Comparison of ENCODE assay signal across 23 cellular contexts in the genomic region with DNA sequence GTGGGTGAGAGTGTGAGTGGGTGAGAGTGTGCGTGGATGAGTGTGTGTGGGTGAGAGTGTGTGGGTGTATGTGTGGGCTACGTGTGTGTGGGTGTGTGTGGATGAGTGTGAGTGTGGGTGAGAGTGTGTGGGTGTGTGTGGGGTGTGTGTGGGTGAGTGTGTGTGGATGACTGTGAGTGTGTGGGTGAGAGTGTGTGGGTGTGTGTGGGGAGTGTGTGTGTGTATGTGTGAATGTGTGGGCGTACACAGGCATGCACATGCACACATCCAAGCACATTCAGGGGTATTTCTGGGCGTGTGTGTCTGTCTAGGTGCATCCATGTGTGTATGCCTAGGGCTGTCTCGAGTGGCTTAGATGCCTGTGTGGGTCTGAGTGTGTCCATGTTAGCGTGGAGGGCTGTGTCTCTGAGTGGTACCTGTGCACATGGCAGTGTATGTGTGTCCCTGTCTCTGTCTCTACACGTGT. TPM values are rescaled to one million over a fixed set of nuclear protein-coding genes. Genes with fewer than 3 reads are reported as not detected.
DNase-seq lines count a peak whose midpoint lies in the region; ATAC-seq, FAIRE-seq and TF ChIP-seq lines count a peak whose summit lies in the region.
"Had no signal": no experiment of that assay in that cellular context is flagged by ENCODE, and none has a peak within 500 bp of the region (broad histone marks: within the 10 kb centered on the region; RNA-seq: fewer than 3 reads in every experiment).

No MANE protein-coding gene starts in this region.

- CTCF ChIA-PET in GM12878 (lab: Yijun Ruan, JAX), result no interaction called here

- no peaks in the 10 kb centered on the region for H4K20me1 ChIP-seq in GM12878 (ENCODE audit: control insufficient read depth, insufficient read depth)

- H3K4me2 ChIP-seq in GM12878 (ENCODE audit: control insufficient read depth, insufficient read depth) (no peak overlapping the region), mesenchymal stem cell (ENCODE audit: low read length, poor library complexity, severe bottlenecking) (no peak overlapping the region)
- H3K4me2 ChIP-seq: BLaER1 treated with 17β-estradiol and CSF1 and Interleukin-3, amounts not matched to agents 10 nM and 100 nM had no signal

- no peak overlapping the region for H3K23ac ChIP-seq in mesenchymal stem cell (ENCODE audit: low read length in 2 of 2)

- peak; percentile 92 for FAIRE-seq in HTR-8/SVneo (lab: Jason Lieb, UNC)
- no peak for FAIRE-seq in GM12878 (lab: Jason Lieb, UNC)
- FAIRE-seq: RCC 7860 had no signal

- no TSS peak for BruUV-seq in GM12878 (replicated peaks; lab: Mats Ljungman, UMichigan)

- H4K8ac ChIP-seq in mesenchymal stem cell (ENCODE audit: low read length), result peak overlapping the region; percentile 78

- ATAC-seq in GM12878 (no peak), SK-N-SH treated with all-trans-retinoic acid at 6 μM for 48 hours (no peak), HG02763 (IDR thresholded peaks at IDR 0.05; ENCODE audit: unreplicated experiment) (no peak), body of pancreas (no peak)
- ATAC-seq in stimulated activated effector memory CD8-positive, alpha-beta T cell treated with anti-CD3 and anti-CD28 coated beads, Interleukin-12 subunit alpha, Interleukin-12 subunit beta, amount 100 ng/mL, for 72 hours, result no peak

- H2BK15ac ChIP-seq in mesenchymal stem cell (ENCODE audit: low read depth, poor library complexity, severe bottlenecking), result no peak overlapping the region

- H3K4me3 ChIP-seq in GM12878 (no peak overlapping the region), mesenchymal stem cell (ENCODE audit: insufficient read depth in 1 of 2, low read depth in 1 of 2, low read length in 2 of 2) (no peak overlapping the region), body of pancreas (no peak overlapping the region)
- H3K4me3 ChIP-seq: BLaER1 treated with 17β-estradiol and CSF1 and Interleukin-3, amounts not matched to agents 10 nM and 100 nM; SK-N-MC had no signal

- peaks cover 7% of the 10 kb centered on the region for H3K36me3 Mint-ChIP-seq in stimulated activated effector memory CD8-positive, alpha-beta T cell treated with anti-CD3 and anti-CD28 coated beads, Interleukin-12 subunit alpha, Interleukin-12 subunit beta, amount 100 ng/mL, for 72 hours
- H3K36me3 Mint-ChIP-seq: CD8-positive, alpha-beta memory T cell had no signal

- TF ChIP-seq CTCF in GM12878 (IDR thresholded peaks at IDR 0.05 in 2 of 3, conservative IDR thresholded peaks at IDR 0.05 in 1 of 3; ENCODE audit: control insufficient read depth in 2 of 3, extremely low read depth in 1 of 3, insufficient read depth in 1 of 3, low read depth in 3 of 3, low read length in 3 of 3) (no peak), body of pancreas (IDR thresholded peaks at IDR 0.05) (no peak)

- peak overlapping the region; percentile 39 for H3K27ac Mint-ChIP-seq in stimulated activated effector memory CD8-positive, alpha-beta T cell treated with anti-CD3 and anti-CD28 coated beads, Interleukin-12 subunit alpha, Interleukin-12 subunit beta, amount 100 ng/mL, for 72 hours
- H3K27ac Mint-ChIP-seq: HFFc6 had no signal

- intact Hi-C loops in GM12878 (cut with micrococcal nuclease; ENCODE audit: unreplicated experiment), result no loop called here
- intact Hi-C loops in body of pancreas (cut with DNase I), result no loop called here

- no peaks in the 10 kb centered on the region for H3K79me2 ChIP-seq in GM12878 (ENCODE audit: control insufficient read depth, insufficient read depth, low read length)

- TF ChIP-seq POLR2A in GM12878 (IDR thresholded peaks at IDR 0.05; ENCODE audit: low read depth, low read length) (no peak), body of pancreas (IDR thresholded peaks at IDR 0.05) (no peak)

- H3K9ac ChIP-seq in GM12878 (ENCODE audit: control insufficient read depth, insufficient read depth, low read length) (no peak overlapping the region), mesenchymal stem cell (ENCODE audit: low read length) (no peak overlapping the region)
- H3K9ac ChIP-seq: BLaER1 treated with 17β-estradiol and CSF1 and Interleukin-3, amounts not matched to agents 10 nM and 100 nM had no signal

- SMC1A ChIA-PET in GM12878 (lab: Charles Lee; ENCODE audit: uncharacterized antibody, unreplicated experiment), result interaction anchor here (0.8 kb wide), 1 partner anchor 92 kb away, joined by 4 read pairs; no protein-coding TSS in a partner anchor

- H3K4ac ChIP-seq in mesenchymal stem cell (ENCODE audit: low read depth in 1 of 2, low read length in 2 of 2), result no peak overlapping the region

- POLR2A ChIA-PET in GM12878 (lab: Charles Lee), result no interaction called here

- H3K4me3 Mint-ChIP-seq in stimulated activated effector memory CD8-positive, alpha-beta T cell treated with anti-CD3 and anti-CD28 coated beads, Interleukin-12 subunit alpha, Interleukin-12 subunit beta, amount 100 ng/mL, for 72 hours, result no peak overlapping the region
- H3K4me3 Mint-ChIP-seq: CD8-positive, alpha-beta memory T cell; HFFc6 had no signal

- 0% methylated on average over 6 of the region's 7 CpGs for WGBS in GM12878 (ENCODE audit: insufficient coverage, insufficient replicate concordance, low lambda C conversion rate, missing lambda C conversion rate)
- WGBS in mesenchymal stem cell, result 89% methylated on average over 7 of the region's 7 CpGs
- WGBS in body of pancreas, 2 donors, result 67 to 70% methylated on average over 6 to 7 of the region's 7 CpGs

- no peaks in the 10 kb centered on the region for H3K36me3 ChIP-seq in GM12878 (ENCODE audit: control insufficient read depth in 2 of 2, insufficient read depth in 2 of 2, low read length in 1 of 2)
- peaks cover 0 to 8% of the 10 kb centered on the region in 2 experiments for H3K36me3 ChIP-seq in mesenchymal stem cell (ENCODE audit: control insufficient read depth in 1 of 2, insufficient read depth in 2 of 2, low read depth in 1 of 2, low read length in 2 of 2)
- no peaks in the 10 kb centered on the region for H3K36me3 ChIP-seq in body of pancreas (replicated peaks in 1 of 2; ENCODE audit: insufficient read depth in 1 of 2, low read depth in 2 of 2)

- H3K79me1 ChIP-seq in mesenchymal stem cell (replicated peaks; ENCODE audit: low read length, poor library complexity, severe bottlenecking), result peaks cover 47% of the 10 kb centered on the region

- peak overlapping the region in 1 of 2 experiments; percentile 38 for H3K18ac ChIP-seq in mesenchymal stem cell (ENCODE audit: low read depth in 1 of 2, low read length in 2 of 2)

- H2AK5ac ChIP-seq in mesenchymal stem cell (ENCODE audit: low read length, severe bottlenecking), result no peak overlapping the region

- H3K9me3 Mint-ChIP-seq in stimulated activated effector memory CD8-positive, alpha-beta T cell treated with anti-CD3 and anti-CD28 coated beads, Interleukin-12 subunit alpha, Interleukin-12 subunit beta, amount 100 ng/mL, for 72 hours, result peaks cover 5% of the 10 kb centered on the region
- H3K9me3 Mint-ChIP-seq: CD8-positive, alpha-beta memory T cell; HFFc6 had no signal

- DNase-seq in HTR-8/SVneo (ENCODE audit: insufficient read length, low spot score) (no peak), GM12878 (ENCODE audit: low read depth, low spot score) (no peak), mesenchymal stem cell (no peak), body of pancreas (no peak)
- DNase-seq in stimulated activated effector memory CD8-positive, alpha-beta T cell treated with anti-CD3 and anti-CD28 coated beads, Interleukin-12 subunit alpha, Interleukin-12 subunit beta, amount 100 ng/mL, for 72 hours (ENCODE audit: low spot score in 2 of 2), result no peak
- DNase-seq: CD8-positive, alpha-beta memory T cell; DMS53; HFFc6; MM.1S; NCI-H1092; NCI-H1436 treated with DMSO at 0.1 percent for 48 hours; NCI-H2081; NCI-H446 treated with DMSO at 0.1 percent for 48 hours; NCI-H748 treated with DMSO at 0.1 percent for 48 hours; NK-92 treated with Interleukin-12 subunit alpha and Interleukin-12 subunit beta, amount 100 ng/mL, for 24 hours; SHP77 had no signal

- no peak overlapping the region for H2BK120ac ChIP-seq in mesenchymal stem cell (ENCODE audit: low read depth, low read length)

- H4K91ac ChIP-seq in mesenchymal stem cell (ENCODE audit: low read length), result peak overlapping the region; percentile 35

- no peak overlapping the region for H2BK5ac ChIP-seq in mesenchymal stem cell (ENCODE audit: low read depth, low read length, poor library complexity, severe bottlenecking)

- no peak for TF ChIP-seq EP300 in GM12878 (IDR thresholded peaks at IDR 0.05; ENCODE audit: borderline replicate concordance in 1 of 2, control insufficient read depth in 1 of 2, low read depth in 2 of 2, low read length in 2 of 2)

- RAD21 ChIA-PET in GM12878 (lab: Charles Lee; ENCODE audit: unreplicated experiment), result no interaction called here

- H3K4me1 Mint-ChIP-seq in stimulated activated effector memory CD8-positive, alpha-beta T cell treated with anti-CD3 and anti-CD28 coated beads, Interleukin-12 subunit alpha, Interleukin-12 subunit beta, amount 100 ng/mL, for 72 hours, result peaks cover 11% of the 10 kb centered on the region
- H3K4me1 Mint-ChIP-seq: CD8-positive, alpha-beta memory T cell had no signal

- TF ChIP-seq RAD21 in GM12878 (IDR thresholded peaks at IDR 0.05; ENCODE audit: insufficient read depth, low read depth, low read length), result no peak

- H3K27me3 ChIP-seq in GM12878 (replicated peaks in 1 of 2; ENCODE audit: control insufficient read depth in 2 of 2, insufficient read depth in 2 of 2, low read length in 1 of 2) (no peaks in the 10 kb centered on the region; a peak in 3 of 4 replicates), mesenchymal stem cell (ENCODE audit: control insufficient read depth in 1 of 2, insufficient read depth in 1 of 2, low read length in 2 of 2) (peaks cover 0 to 5% of the 10 kb centered on the region in 2 experiments), body of pancreas (no peaks in the 10 kb centered on the region)

- H2BK12ac ChIP-seq in mesenchymal stem cell (ENCODE audit: low read length in 2 of 2), result peak overlapping the region in 1 of 2 experiments; percentile 30

- no peak overlapping the region for H2AFZ ChIP-seq in GM12878 (ENCODE audit: control insufficient read depth, low read depth, low read length)
- no peak overlapping the region for H2AFZ ChIP-seq in mesenchymal stem cell (ENCODE audit: low read depth, low read length)

- H3K9me3 ChIP-seq in GM12878 (replicated peaks; ENCODE audit: control insufficient read depth, insufficient read depth, low read length) (no peaks in the 10 kb centered on the region), mesenchymal stem cell (ENCODE audit: control insufficient read depth, low read length) (no peaks in the 10 kb centered on the region), body of pancreas (no peaks in the 10 kb centered on the region)
- H3K9me3 ChIP-seq: BLaER1 treated with 17β-estradiol and CSF1 and Interleukin-3, amounts not matched to agents 10 nM and 100 nM had no signal

- H3K27ac ChIP-seq in GM12878 (ENCODE audit: control insufficient read depth, insufficient read depth), result no peak overlapping the region
- H3K27ac ChIP-seq in mesenchymal stem cell (ENCODE audit: low read length, poor library complexity, severe bottlenecking), result no peak overlapping the region
- H3K27ac ChIP-seq in body of pancreas, result no peak overlapping the region
- H3K27ac ChIP-seq: BLaER1 treated with 17β-estradiol and CSF1 and Interleukin-3, amounts not matched to agents 10 nM and 100 nM; HL-60; SK-N-MC had no signal

- H3K4me1 ChIP-seq in GM12878 (ENCODE audit: control insufficient read depth, insufficient read depth, low read length) (no peaks in the 10 kb centered on the region), mesenchymal stem cell (ENCODE audit: control insufficient read depth, insufficient read depth, low read depth, low read length) (peaks cover 21% of the 10 kb centered on the region), body of pancreas (peaks cover 3% of the 10 kb centered on the region)

- H3K14ac ChIP-seq in mesenchymal stem cell (ENCODE audit: low read length in 2 of 2), result no peak overlapping the region

- in situ Hi-C loops in GM12878 (cut with MboI), result no loop called here

RNA-seq across cellular contexts. Expression of gene SDC3, which starts 14.0 kb away (rescaled TPM):
- 0.06 and 0.24 TPM in 2 replicates for total RNA-seq in GM12878 (2013; cell fraction: nucleolus; rRNA removed)
- total RNA-seq in GM12878 (2014; rRNA removed) (under 0.01 TPM in 1 of 2 replicates, not detected in the other), GM12878 (2014; rRNA removed; fragmentation: Illumina TruSeq; extraction: Trizol) (0.05 and 0.09 TPM in 2 replicates), GM12878 (2021) (0.24 and 0.36 TPM in 2 replicates), body of pancreas (10 to 100 TPM in 1 of 2 donors, 1 to 10 TPM in 1; 7.8 to 19.1 TPM)
- 0.12 TPM for polyA plus RNA-seq in GM12878 (2011; ENCODE audit: low read depth)
- polyA plus RNA-seq in GM12878 (2011; rRNA removed) (0.13 and 0.46 TPM in 2 replicates), GM12878 (2014; fragmentation: Illumina TruSeq; extraction: Trizol) (0.04 TPM in 1 of 2 replicates, not detected in the other), GM12878 (2014; fragmentation: Nextera tagmentation; extraction: Ambion mirVana) (under 1 TPM in 1 of 2 experiments, not detected in 1; under 0.01 TPM), GM12878 (2014; rRNA removed) (0.10 and 0.23 TPM in 2 replicates), GM12878 (2016; fragmentation: Nextera tagmentation; extraction: Ambion mirVana) (under 1 TPM in 1 of 2 experiments, not detected in 1; 0.04 TPM)
- 0.57 and 0.70 TPM in 2 replicates for polyA plus RNA-seq in GM12878 (2011; cell fraction: cytosol; rRNA removed)
- polyA plus RNA-seq in GM12878 (2011; cell fraction: nucleus; rRNA removed), result 0.66 and 0.72 TPM in 2 replicates
- 0.08 and 0.22 TPM in 2 replicates for polyA plus RNA-seq in GM12878 (2012)
- polyA minus RNA-seq in GM12878 (2011; rRNA and poly(A)+ RNA removed), result 0.37 and 0.67 TPM in 2 replicates
- 1.1 TPM in 1 of 2 replicates, not detected in the other for polyA minus RNA-seq in GM12878 (2011; cell fraction: cytosol; rRNA and poly(A)+ RNA removed)
- polyA minus RNA-seq in GM12878 (2011; cell fraction: nucleus; rRNA and poly(A)+ RNA removed), result 0.24 and 0.38 TPM in 2 replicates
- polyA plus RNA-seq in mesenchymal stem cell (2013, experiment 1 of 2), result 102 TPM
- 102 TPM for polyA plus RNA-seq in mesenchymal stem cell (2013, experiment 2 of 2)
- total RNA-seq: OCI-LY7 had no signal
- polyA plus RNA-seq: CD8-positive, alpha-beta memory T cell had no signal

Comparison
In these comparisons a context has a peak if more than half of its experiments do, and no peak if none do; other contexts are left out.
1. RNA of gene SDC3, which starts 14.0 kb away (total RNA-seq): 7.8 to 19.1 TPM in body of pancreas; under 0.01 to 0.36 TPM in GM12878; every median in the first group is over 4 times any median in the second.